In genomic region chr16:687499-687898, GRCh38 we compare ENCODE assay signal across 33 cellular contexts. TPM values are rescaled to one million over a fixed set of nuclear protein-coding genes. Genes with fewer than 3 reads are reported as not detected.
"Had no signal": no experiment of that assay in that cellular context is flagged by ENCODE, and none has a peak within 500 bp of the region (broad histone marks: within the 10 kb centered on the region; RNA-seq: fewer than 3 reads in every experiment).

No MANE protein-coding gene starts in this region.

- H3K36me3 ChIP-seq: uterus had no signal

- H3K9me3 Mint-ChIP-seq: activated CD4-positive, alpha-beta memory T cell treated with anti-CD3 and anti-CD28 coated beads for 36 hours; activated naive CD4-positive, alpha-beta T cell treated with anti-CD3 and anti-CD28 coated beads, Interleukin-2, amount 50 U/mL, for 72 hours; activated T-helper 1 cell treated with anti-CD3 and anti-CD28 coated beads, Interleukin-12 subunit alpha, Interleukin-12 subunit beta, Interleukin-2, Interleukin-4 antibody, amounts not matched to agents 30 ng/mL and 10 ng/mL and 1 ng/mL, durations not matched to agents 14 hours and 24 hours and 36 hours; dendritic cell treated with granulocyte-macrophage colony-stimulating factor and Interleukin-4, amounts not matched to agents 40 ng/mL and 50 ng/mL, for 4 days; endodermal cell; immature natural killer cell; naive B cell; T-helper 2 cell treated with Interferon-gamma antibody and Interleukin-4, amounts not matched to agents 5 μg/mL and 100 μg/mL, for 36 hours; type B pancreatic cell had no signal

- H3K9me3 ChIP-seq: adrenal gland, ascending aorta, thoracic aorta, uterus had no signal

- ATAC-seq: activated naive CD4-positive, alpha-beta T cell treated with anti-CD3 and anti-CD28 coated beads, Interleukin-2, amount 50 U/mL, for 72 hours; esophagus mucosa; left colon; right cardiac atrium had no signal

- H3K27me3 Mint-ChIP-seq: activated CD4-positive, alpha-beta memory T cell treated with anti-CD3 and anti-CD28 coated beads for 36 hours had no signal

- H3K4me3 ChIP-seq: adrenal gland, ascending aorta, thoracic aorta, uterus had no signal

- H3K36me3 Mint-ChIP-seq: naive B cell had no signal

- DNase-seq: activated CD4-positive, alpha-beta memory T cell treated with anti-CD3 and anti-CD28 coated beads for 36 hours; activated CD4-positive, alpha-beta T cell treated with anti-CD3 and anti-CD28 coated beads for 4 hours; activated CD8-positive, alpha-beta memory T cell treated with anti-CD3 and anti-CD28 coated beads, Interleukin-2, amount 50 U/mL, for 4 hours; activated effector memory CD4-positive, alpha-beta T cell treated with anti-CD3 and anti-CD28 coated beads, Interleukin-2, amount 50 U/mL, for 16 hours; activated T-cell treated with anti-CD3 and anti-CD28 coated beads, Interleukin-2, amount 50 U/mL, for 1 hour; brain microvascular endothelial cell; central memory CD4-positive, alpha-beta T cell; endodermal cell; foreskin fibroblast; head of caudate nucleus; hippocampal formation; immature natural killer cell; kidney; left colon; mammary epithelial cell; naive B cell; right cardiac atrium; stimulated activated CD4-positive, alpha-beta T cell treated with anti-CD3 and anti-CD28 coated beads, Interleukin-2, amount 100 ng/mL, for 48 hours; stimulated activated naive CD4-positive, alpha-beta T cell treated with Interleukin-2 at 50 U/mL for 16 hours; T-helper 1 cell; uterus had no signal

- H3K4me3 Mint-ChIP-seq: activated CD4-positive, alpha-beta memory T cell treated with anti-CD3 and anti-CD28 coated beads for 36 hours; activated T-helper 1 cell treated with anti-CD3 and anti-CD28 coated beads, Interleukin-12 subunit alpha, Interleukin-12 subunit beta, Interleukin-2, Interleukin-4 antibody, amounts not matched to agents 30 ng/mL and 10 ng/mL and 1 ng/mL, durations not matched to agents 14 hours and 24 hours and 36 hours; dendritic cell treated with granulocyte-macrophage colony-stimulating factor and Interleukin-4, amounts not matched to agents 40 ng/mL and 50 ng/mL, for 4 days; T-helper 2 cell treated with Interferon-gamma antibody and Interleukin-4, amounts not matched to agents 5 μg/mL and 100 μg/mL, for 36 hours; type B pancreatic cell had no signal

- H3K27ac ChIP-seq: adrenal gland, ascending aorta, brain microvascular endothelial cell, thoracic aorta, uterus had no signal

- H3K27me3 ChIP-seq: adrenal gland, ascending aorta, brain microvascular endothelial cell, uterus had no signal

- H3K27ac Mint-ChIP-seq: activated CD4-positive, alpha-beta memory T cell treated with anti-CD3 and anti-CD28 coated beads for 36 hours; activated naive CD4-positive, alpha-beta T cell treated with anti-CD3 and anti-CD28 coated beads, Interleukin-2, amount 50 U/mL, for 72 hours; activated T-helper 1 cell treated with anti-CD3 and anti-CD28 coated beads, Interleukin-12 subunit alpha, Interleukin-12 subunit beta, Interleukin-2, Interleukin-4 antibody, amounts not matched to agents 30 ng/mL and 10 ng/mL and 1 ng/mL, durations not matched to agents 14 hours and 24 hours and 36 hours; dendritic cell treated with granulocyte-macrophage colony-stimulating factor and Interleukin-4, amounts not matched to agents 40 ng/mL and 50 ng/mL, for 4 days; endodermal cell; naive B cell; T-helper 2 cell treated with Interferon-gamma antibody and Interleukin-4, amounts not matched to agents 5 μg/mL and 100 μg/mL, for 36 hours; type B pancreatic cell had no signal

RNA-seq across cellular contexts. Expression of gene RHBDL1, which starts 12.0 kb away (rescaled TPM):
- polyA plus RNA-seq: immature natural killer cell had no signal

RNA-seq across cellular contexts. Expression of gene FBXL16, which starts 18.1 kb away (rescaled TPM):
- total RNA-seq: ascending aorta, osteoblast, skeletal muscle tissue, subcutaneous adipose tissue, thoracic aorta had no signal
